Comparison of ENCODE assay signal across 8 cellular contexts in genomic region chr6:28980797-28981390, GRCh38. TPM values are rescaled to one million over a fixed set of nuclear protein-coding genes. Genes with fewer than 3 reads are reported as not detected.
DNase-seq lines count a peak whose midpoint lies in the region; ATAC-seq and TF ChIP-seq lines count a peak whose summit lies in the region.

No MANE protein-coding gene starts in this region.

- in situ Hi-C loops in SK-MEL-5 (cut with HindIII; ENCODE audit: low pct_unique_long_range_greater_than_20kb, low sequenced_read_pairs) = no loop called here

- peak overlapping the region; percentile 79 for H3K4me3 ChIP-seq in LNCaP clone FGC (ENCODE audit: low read depth, low read length)
- peak overlapping the region; percentile 75 for H3K4me3 ChIP-seq in left ventricle myocardium inferior
- H3K4me3 ChIP-seq in prostate gland = peak overlapping the region; percentile 54 to 58

- no peak for TF ChIP-seq POLR2A in prostate gland (IDR thresholded peaks at IDR 0.05)

- H3K27ac ChIP-seq in left ventricle myocardium inferior (replicated peaks) = peak overlapping the region; percentile 79
- H3K27ac ChIP-seq in prostate gland = peak overlapping the region; percentile 33 to 71

- TF ChIP-seq CTCF in LNCaP clone FGC (IDR thresholded peaks at IDR 0.05; ENCODE audit: control insufficient read depth, extremely low read depth, insufficient read depth) = peak; percentile 14; the same call in 1 of the 2 replicates
- TF ChIP-seq CTCF in left ventricle myocardium inferior (IDR thresholded peaks at IDR 0.05; ENCODE audit: borderline replicate concordance) = peak; percentile 42
- peak in 1 of 4 experiments; percentile 22 for TF ChIP-seq CTCF in prostate gland (IDR thresholded peaks at IDR 0.05)

- H3K27me3 ChIP-seq in left ventricle myocardium inferior (ENCODE audit: low read depth) (peaks cover 22% of the 10 kb centered on the region), prostate gland (replicated peaks; ENCODE audit: insufficient read depth) (no peaks in the 10 kb centered on the region)

- peak; percentile 75 for DNase-seq in CMK (ENCODE audit: low read depth)
- peak; percentile 31 for DNase-seq in LNCaP clone FGC (ENCODE audit: low read depth)
- peak; percentile 95 for DNase-seq in SK-MEL-5 (ENCODE audit: low read depth, low spot score)
- peak; percentile 82 for DNase-seq in amniotic epithelial cell (ENCODE audit: low read depth)
- peak; percentile 20 for DNase-seq in left ventricle myocardium inferior
- no peak for DNase-seq in prostate gland (ENCODE audit: low spot score)
- DNase-seq in activated gamma-delta T cell treated with Interleukin-2 at 50 U/mL for 16 hours = no peak

- peaks cover 28% of the 10 kb centered on the region for H3K4me1 ChIP-seq in left ventricle myocardium inferior
- H3K4me1 ChIP-seq in prostate gland (replicated peaks) = no peaks in the 10 kb centered on the region

- peak; percentile 45 for ATAC-seq in GM21360 (IDR thresholded peaks at IDR 0.05; ENCODE audit: unreplicated experiment)

- H3K9me3 ChIP-seq in left ventricle myocardium inferior (replicated peaks) (no peaks in the 10 kb centered on the region), prostate gland (no peaks in the 10 kb centered on the region)

- intact Hi-C loops in left ventricle myocardium inferior (cut with micrococcal nuclease) = loop anchor here (5.0 kb wide), 1 partner anchor 39 kb away; no protein-coding TSS in a partner anchor
- intact Hi-C loops in prostate gland (cut with DNase I) = loop anchor here (2.0 to 10.0 kb wide), 5 partner anchors 36 to 1506 kb away; partner anchors contain the start of gene ZNF184

- WGBS in prostate gland = 4% methylated on average over 16 of the region's 16 CpGs

- no peaks in the 10 kb centered on the region for H3K36me3 ChIP-seq in left ventricle myocardium inferior
- no peaks in the 10 kb centered on the region for H3K36me3 ChIP-seq in prostate gland

RNA-seq across cellular contexts. Expression of gene ZNF311, which starts 24.2 kb away (rescaled TPM):
- not detected in 2 replicates for total RNA-seq in SK-MEL-5 (2014; rRNA removed; shearing (Covaris generic))
- polyA plus RNA-seq in SK-MEL-5 (2015; cell fraction: cytosol; rRNA removed) = not detected in 2 replicates
- polyA plus RNA-seq in SK-MEL-5 (2015; cell fraction: nucleus; rRNA removed) = not detected in 2 replicates
- total RNA-seq in left ventricle myocardium inferior (0.36 TPM), prostate gland (1 to 10 TPM; 1.9 to 4.3 TPM)

RNA-seq across cellular contexts. Expression of gene TRIM27, which starts 57.1 kb away (rescaled TPM):
- 66.2 and 76.2 TPM in 2 replicates for total RNA-seq in SK-MEL-5 (2014; rRNA removed; shearing (Covaris generic))
- 52.3 and 57.8 TPM in 2 replicates for polyA plus RNA-seq in SK-MEL-5 (2015; cell fraction: cytosol; rRNA removed)
- polyA plus RNA-seq in SK-MEL-5 (2015; cell fraction: nucleus; rRNA removed) = 103 and 120 TPM in 2 replicates
- 17.8 TPM for total RNA-seq in left ventricle myocardium inferior
- total RNA-seq in prostate gland = 10 to 100 TPM; 79.2 to 85.7 TPM

Comparison
In these comparisons a context has a peak if more than half of its experiments do, and no peak if none do; other contexts are left out.
1. DNase-seq: peak in CMK (single experiment), LNCaP clone FGC (single experiment), SK-MEL-5 (single experiment), amniotic epithelial cell (single experiment) and left ventricle myocardium inferior (single experiment); none in prostate gland (single experiment) and activated gamma-delta T cell treated with Interleukin-2 at 50 U/mL for 16 hours (single experiment).
2. Peak in every context shown above with its lines, with median percentiles within 50 percentile points of each other: H3K4me3 ChIP-seq.